Comparison of ENCODE assay signal across 29 cellular contexts in the genomic region with DNA sequence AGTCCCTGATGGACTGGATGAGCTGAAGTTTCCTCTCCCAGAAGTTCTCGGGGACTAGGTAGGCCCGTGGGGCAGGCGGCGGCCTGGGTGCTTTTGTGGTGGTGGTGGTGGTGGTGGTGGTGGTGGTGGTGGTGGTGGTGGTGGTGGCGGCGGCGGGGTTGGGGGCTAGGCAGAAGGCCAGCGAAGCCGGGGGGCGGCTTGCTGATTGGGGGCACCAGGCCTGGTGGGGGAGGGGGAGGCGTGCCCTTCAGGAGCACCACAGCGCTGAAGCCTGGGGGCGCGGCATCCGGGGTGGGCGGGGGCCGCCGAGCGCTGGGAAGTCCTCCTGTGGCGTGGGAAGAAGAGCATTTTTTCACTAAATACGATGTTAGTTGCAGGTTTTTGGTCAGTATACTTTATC. TPM values are rescaled to one million over a fixed set of nuclear protein-coding genes. Genes with fewer than 3 reads are reported as not detected.
A peak's percentile ranks its signal among the peaks of the same experiment; 100 is the strongest.
DNase-seq lines count a peak whose midpoint lies in the region; ATAC-seq and TF ChIP-seq lines count a peak whose summit lies in the region.
"Had no signal": no experiment of that assay in that cellular context is flagged by ENCODE, and none has a peak within 500 bp of the region (broad histone marks: within the 10 kb centered on the region; RNA-seq: fewer than 3 reads in every experiment).

No MANE protein-coding gene starts in this region.

- H4K8ac ChIP-seq in mesenchymal stem cell (ENCODE audit: low read length) = no peak overlapping the region

- H3K4ac ChIP-seq in mesenchymal stem cell (ENCODE audit: low read depth in 1 of 2, low read length in 2 of 2) = no peak overlapping the region

- no peak overlapping the region for H2BK5ac ChIP-seq in mesenchymal stem cell (ENCODE audit: low read depth, low read length, poor library complexity, severe bottlenecking)

- H3K9me3 ChIP-seq in right cardiac atrium (ENCODE audit: control insufficient read depth, low read length) = no peaks in the 10 kb centered on the region
- no peaks in the 10 kb centered on the region for H3K9me3 ChIP-seq in left ventricle myocardium inferior (replicated peaks)
- H3K9me3 ChIP-seq in mesenchymal stem cell (ENCODE audit: control insufficient read depth, low read length) = no peaks in the 10 kb centered on the region

- no peaks in the 10 kb centered on the region for H3K36me3 ChIP-seq in left ventricle myocardium inferior
- H3K36me3 ChIP-seq in mesenchymal stem cell (ENCODE audit: control insufficient read depth in 1 of 2, insufficient read depth in 2 of 2, low read depth in 1 of 2, low read length in 2 of 2) = no peaks in the 10 kb centered on the region

- H2AK5ac ChIP-seq in mesenchymal stem cell (ENCODE audit: low read length, severe bottlenecking) = no peak overlapping the region

- H3K27ac ChIP-seq in right cardiac atrium (ENCODE audit: low read length) (no peak overlapping the region), left ventricle myocardium inferior (replicated peaks) (no peak overlapping the region), mesenchymal stem cell (ENCODE audit: low read length, poor library complexity, severe bottlenecking) (no peak overlapping the region)
- H3K27ac ChIP-seq: RWPE1 had no signal

- intact Hi-C loops in right cardiac atrium (cut with DNase I) = no loop called here
- intact Hi-C loops in left ventricle myocardium inferior (cut with micrococcal nuclease) = no loop called here

- WGBS in right cardiac atrium = 44% methylated on average over 21 of the region's 21 CpGs
- WGBS in mesenchymal stem cell = 94% methylated on average over 17 of the region's 21 CpGs

- H3K4me2 ChIP-seq in mesenchymal stem cell (ENCODE audit: low read length, poor library complexity, severe bottlenecking) = no peak overlapping the region

- H2BK15ac ChIP-seq in mesenchymal stem cell (ENCODE audit: low read depth, poor library complexity, severe bottlenecking) = no peak overlapping the region

- peak overlapping the region; percentile 18 for H3K9ac ChIP-seq in mesenchymal stem cell (ENCODE audit: low read length)

- H3K18ac ChIP-seq in mesenchymal stem cell (ENCODE audit: low read depth in 1 of 2, low read length in 2 of 2) = no peak overlapping the region

- no peaks in the 10 kb centered on the region for H3K4me1 ChIP-seq in right cardiac atrium (ENCODE audit: control insufficient read depth, insufficient read depth, low read length)
- no peaks in the 10 kb centered on the region for H3K4me1 ChIP-seq in left ventricle myocardium inferior
- H3K4me1 ChIP-seq in mesenchymal stem cell (ENCODE audit: control insufficient read depth, insufficient read depth, low read depth, low read length) = no peaks in the 10 kb centered on the region

- no peak for ATAC-seq in right cardiac atrium
- no peak for ATAC-seq in HG03342 (IDR thresholded peaks at IDR 0.05; ENCODE audit: unreplicated experiment)
- no peak for ATAC-seq in GM18909 (IDR thresholded peaks at IDR 0.05; ENCODE audit: poor library complexity, unreplicated experiment)
- ATAC-seq: K562, Panc1 had no signal

- no peak overlapping the region for H2BK12ac ChIP-seq in mesenchymal stem cell (ENCODE audit: low read length in 2 of 2)

- H3K23ac ChIP-seq in mesenchymal stem cell (ENCODE audit: low read length in 2 of 2) = no peak overlapping the region

- no peaks in the 10 kb centered on the region for H3K27me3 ChIP-seq in right cardiac atrium (ENCODE audit: control insufficient read depth, insufficient read depth)
- H3K27me3 ChIP-seq in left ventricle myocardium inferior (ENCODE audit: low read depth) = peaks cover 40% of the 10 kb centered on the region
- no peaks in the 10 kb centered on the region for H3K27me3 ChIP-seq in mesenchymal stem cell (ENCODE audit: control insufficient read depth in 1 of 2, insufficient read depth in 1 of 2, low read length in 2 of 2)

- no peak overlapping the region for H2AFZ ChIP-seq in mesenchymal stem cell (ENCODE audit: low read depth, low read length)

- TF ChIP-seq CTCF in left ventricle myocardium inferior (IDR thresholded peaks at IDR 0.05; ENCODE audit: borderline replicate concordance) = no peak
- TF ChIP-seq CTCF in fibroblast of the aortic adventitia (IDR thresholded peaks at IDR 0.05; ENCODE audit: insufficient read depth, low read length) = no peak

- H4K91ac ChIP-seq in mesenchymal stem cell (ENCODE audit: low read length) = no peak overlapping the region

- no peak overlapping the region for H2BK120ac ChIP-seq in mesenchymal stem cell (ENCODE audit: low read depth, low read length)

- no peaks in the 10 kb centered on the region for H3K79me1 ChIP-seq in mesenchymal stem cell (replicated peaks; ENCODE audit: low read length, poor library complexity, severe bottlenecking)

- H3K4me3 ChIP-seq in right cardiac atrium (ENCODE audit: low read length) = peak overlapping the region; percentile 15
- H3K4me3 ChIP-seq in left ventricle myocardium inferior = no peak overlapping the region
- peak overlapping the region; percentile 37 for H3K4me3 ChIP-seq in fibroblast of the aortic adventitia (ENCODE audit: low read depth, low read length)
- peak overlapping the region in 1 of 2 experiments; percentile 13 for H3K4me3 ChIP-seq in mesenchymal stem cell (ENCODE audit: insufficient read depth in 1 of 2, low read depth in 1 of 2, low read length in 2 of 2)
- H3K4me3 ChIP-seq: K562 had no signal

- DNase-seq in right cardiac atrium = no peak
- DNase-seq in left ventricle myocardium inferior = no peak
- no peak for DNase-seq in fibroblast of the aortic adventitia (ENCODE audit: low read depth)
- no peak for DNase-seq in mesenchymal stem cell
- DNase-seq in NCI-H82 (lab: John Stamatoyannopoulos, UW) = no peak
- no peak for DNase-seq in activated CD4-positive, CD25-positive, alpha-beta regulatory T cell treated with anti-CD3 and anti-CD28 coated beads, Interleukin-2, amount 50 U/mL, for 72 hours
- DNase-seq: Calu3; CD8-positive, alpha-beta memory T cell; DMS79 treated with DMSO at 0.1 percent for 48 hours; GF-D8; H7; Kasumi-1; MV-4-11; NCI-H1105; NCI-H146; NCI-H1930; NCI-H446; NCI-H524 treated with DMSO at 0.1 percent for 48 hours; SHP77 had no signal

- no peak overlapping the region for H3K14ac ChIP-seq in mesenchymal stem cell (ENCODE audit: low read length in 2 of 2)

RNA-seq across cellular contexts. Expression of a gene that starts 26.9 kb away (rescaled TPM):
- total RNA-seq in right cardiac atrium (not detected), left ventricle myocardium inferior (not detected), fibroblast of the aortic adventitia (ENCODE audit: low replicate concordance) (not detected in 2 replicates)
- polyA plus RNA-seq in right cardiac atrium = not detected
- not detected for polyA plus RNA-seq in mesenchymal stem cell (2013, experiment 1 of 2)
- polyA plus RNA-seq in mesenchymal stem cell (2013, experiment 2 of 2) = not detected
- total RNA-seq: A172; Calu3; CD8-positive, alpha-beta memory T cell; HT1080; M059J; SK-MEL-5 had no signal
- polyA plus RNA-seq: CD14-positive monocyte; CD8-positive, alpha-beta memory T cell had no signal

RNA-seq across cellular contexts. Expression of a gene that starts 29.6 kb away (rescaled TPM):
- total RNA-seq in right cardiac atrium = 1 to 10 TPM; 2.7 to 6.0 (median 5.4) TPM
- polyA plus RNA-seq in right cardiac atrium = 4.2 TPM
- 2.8 TPM for total RNA-seq in left ventricle myocardium inferior
- total RNA-seq in fibroblast of the aortic adventitia (ENCODE audit: low replicate concordance) = 5.8 and 8.4 TPM in 2 replicates
- 5.8 TPM for polyA plus RNA-seq in mesenchymal stem cell (2013, experiment 1 of 2)
- polyA plus RNA-seq in mesenchymal stem cell (2013, experiment 2 of 2) = 5.7 TPM
